In genomic region chr9:109121218-109121796, GRCh38 we compare ENCODE assay signal across 33 cellular contexts. TPM values are rescaled to one million over a fixed set of nuclear protein-coding genes. Genes with fewer than 3 reads are reported as not detected.
A peak's percentile ranks its signal among the peaks of the same experiment; 100 is the strongest.
DNase-seq lines count a peak whose midpoint lies in the region; ATAC-seq, FAIRE-seq and TF ChIP-seq lines count a peak whose summit lies in the region.
"Had no signal": no experiment of that assay in that cellular context is flagged by ENCODE, and none has a peak within 500 bp of the region (broad histone marks: within the 10 kb centered on the region; RNA-seq: fewer than 3 reads in every experiment).

No MANE protein-coding gene starts in this region.

- no peaks in the 10 kb centered on the region for H3K9me1 ChIP-seq in K562 (ENCODE audit: control insufficient read depth, insufficient read depth, low read length)

- no peaks in the 10 kb centered on the region for H3K9me2 ChIP-seq in GM23338 (ENCODE audit: insufficient read depth)

- no peaks in the 10 kb centered on the region for H3K9me3 ChIP-seq in K562 (replicated peaks; ENCODE audit: control insufficient read depth, insufficient read depth, low read depth, low read length)
- H3K9me3 ChIP-seq in CD8-positive, alpha-beta memory T cell (ENCODE audit: low read length): no peaks in the 10 kb centered on the region
- H3K9me3 ChIP-seq: tibial nerve had no signal

- peak overlapping the region; percentile 82 to 83; a peak in 3 of 4 replicates for H3K9ac ChIP-seq in K562 (ENCODE audit: insufficient read depth in 1 of 2, low read depth in 2 of 2, low read length in 2 of 2)
- H3K9ac ChIP-seq: KMS-11 had no signal

- H3F3A ChIP-seq in GM23338 (replicated peaks; ENCODE audit: low read depth): no peaks in the 10 kb centered on the region

- ATAC-seq in GM23338 (no peak), K562 (no peak), GM18511 (IDR thresholded peaks at IDR 0.05; ENCODE audit: unreplicated experiment) (no peak)
- ATAC-seq: effector memory CD8-positive, alpha-beta T cell; naive thymus-derived CD4-positive, alpha-beta T cell had no signal

- H2AFZ ChIP-seq in GM23338: peak overlapping the region; percentile 61; the same call in 1 of the 2 replicates
- H2AFZ ChIP-seq in K562 (ENCODE audit: low read depth, low read length): peak overlapping the region; percentile 99

- H3K4me3 ChIP-seq in GM23338 (peak overlapping the region; percentile 82), K562 (no peak overlapping the region)
- no peak overlapping the region for H3K4me3 ChIP-seq in CD8-positive, alpha-beta memory T cell (ENCODE audit: low read length)
- H3K4me3 ChIP-seq: tibial nerve had no signal

- H3K4me1 Mint-ChIP-seq in GM23338 (peaks cover 32% of the 10 kb centered on the region), mesothelial cell of epicardium (peaks cover 34% of the 10 kb centered on the region)
- peaks cover 28 to 33% (median 31%) of the 10 kb centered on the region in 3 donors for H3K4me1 Mint-ChIP-seq in CD8-positive, alpha-beta memory T cell
- peaks cover 26% of the 10 kb centered on the region for H3K4me1 Mint-ChIP-seq in activated CD4-positive, alpha-beta T cell treated with anti-CD3 and anti-CD28 coated beads, Interleukin-2, amount 10 ng/mL, durations not matched to agents 24 days and 14 days

- peaks cover 34% of the 10 kb centered on the region for H3K4me1 ChIP-seq in GM23338 (ENCODE audit: insufficient read depth)
- peaks cover 33 to 50% of the 10 kb centered on the region in 2 experiments for H3K4me1 ChIP-seq in K562 (replicated peaks in 1 of 2; ENCODE audit: control insufficient read depth in 2 of 2, insufficient read depth in 2 of 2, low read length in 2 of 2)
- peaks cover 30% of the 10 kb centered on the region for H3K4me1 ChIP-seq in CD8-positive, alpha-beta memory T cell (ENCODE audit: insufficient read depth, low read length)

- no peak for TF ChIP-seq POLR2A in K562 (conservative IDR thresholded peaks at IDR 0.05)

- H3K27ac Mint-ChIP-seq in GM23338 (peak overlapping the region; percentile 92), mesothelial cell of epicardium (no peak overlapping the region)
- H3K27ac Mint-ChIP-seq in CD8-positive, alpha-beta memory T cell: no peak overlapping the region
- no peak overlapping the region for H3K27ac Mint-ChIP-seq in activated CD4-positive, alpha-beta T cell treated with anti-CD3 and anti-CD28 coated beads, Interleukin-2, amount 10 ng/mL, durations not matched to agents 24 days and 14 days
- H3K27ac Mint-ChIP-seq: effector memory CD8-positive, alpha-beta T cell; naive thymus-derived CD4-positive, alpha-beta T cell had no signal

- H3K4me3 Mint-ChIP-seq in GM23338: peak overlapping the region; percentile 97
- H3K4me3 Mint-ChIP-seq in mesothelial cell of epicardium: peak overlapping the region; percentile 20
- no peak overlapping the region for H3K4me3 Mint-ChIP-seq in CD8-positive, alpha-beta memory T cell
- no peak overlapping the region for H3K4me3 Mint-ChIP-seq in activated CD4-positive, alpha-beta T cell treated with anti-CD3 and anti-CD28 coated beads, Interleukin-2, amount 10 ng/mL, durations not matched to agents 24 days and 14 days
- H3K4me3 Mint-ChIP-seq: effector memory CD8-positive, alpha-beta T cell had no signal

- H3K27me3 ChIP-seq in GM23338 (ENCODE audit: insufficient read depth) (no peaks in the 10 kb centered on the region), K562 (ENCODE audit: control insufficient read depth in 2 of 2, insufficient read depth in 2 of 2, low read length in 2 of 2) (no peaks in the 10 kb centered on the region)
- H3K27me3 ChIP-seq in CD8-positive, alpha-beta memory T cell (ENCODE audit: insufficient read depth, low read length, poor library complexity, severe bottlenecking): no peaks in the 10 kb centered on the region
- H3K27me3 ChIP-seq: tibial nerve had no signal

- H3K4me2 ChIP-seq in GM23338 (peak overlapping the region; percentile 78), K562 (ENCODE audit: insufficient read depth, low read length) (peak overlapping the region; percentile 77)

- H3K9me3 Mint-ChIP-seq in GM23338 (no peaks in the 10 kb centered on the region), mesothelial cell of epicardium (no peaks in the 10 kb centered on the region)
- H3K9me3 Mint-ChIP-seq in CD8-positive, alpha-beta memory T cell: no peaks in the 10 kb centered on the region
- peaks cover 3% of the 10 kb centered on the region for H3K9me3 Mint-ChIP-seq in activated CD4-positive, alpha-beta T cell treated with anti-CD3 and anti-CD28 coated beads, Interleukin-2, amount 10 ng/mL, durations not matched to agents 24 days and 14 days
- H3K9me3 Mint-ChIP-seq: activated T-cell treated with anti-CD3 and anti-CD28 coated beads, Interleukin-2, amount 50 U/mL, for 24 hours; effector memory CD8-positive, alpha-beta T cell; naive thymus-derived CD4-positive, alpha-beta T cell had no signal

- POLR2A ChIA-PET in K562 (lab: Yijun Ruan, JAX): interaction anchor here (0.8 to 5.9 kb wide), 2 partner anchors 13 to 14 kb away, joined by 3 to 48 read pairs; no protein-coding TSS in a partner anchor
- POLR2A ChIA-PET in CD8-positive, alpha-beta memory T cell (lab: Charles Lee): no interaction called here

- DNase-seq in GM23338 (ENCODE audit: low spot score) (peak; percentile 71), NCI-H69 (lab: John Stamatoyannopoulos, UW) (peak; percentile 11), K562 (ENCODE audit: extremely low read depth in 1 of 4, low spot score in 3 of 4) (peak in 1 of 4 experiments; percentile 62), mesothelial cell of epicardium (ENCODE audit: low spot score in 2 of 2, unreplicated experiment in 2 of 2) (no peak), NCI-H1092 treated with DMSO at 0.1 percent for 48 hours (lab: John Stamatoyannopoulos, UW) (no peak)
- DNase-seq in CD8-positive, alpha-beta memory T cell: no peak
- no peak for DNase-seq in activated CD4-positive, alpha-beta T cell treated with anti-CD3 and anti-CD28 coated beads, Interleukin-2, amount 10 ng/mL, durations not matched to agents 24 days and 14 days
- DNase-seq: ACHN; activated CD4-positive, alpha-beta T cell treated with anti-CD3 and anti-CD28 coated beads, Interleukin-2, amount 50 U/mL, for 1 hour; activated gamma-delta T cell; activated T-cell treated with anti-CD3 and anti-CD28 coated beads, Interleukin-2, amount 50 U/mL, for 24 hours; caudate nucleus; cortex of kidney; effector memory CD8-positive, alpha-beta T cell; midbrain; naive thymus-derived CD4-positive, alpha-beta T cell; NCI-H1436; NCI-H2081 treated with DMSO at 0.1 percent for 48 hours; NCI-H226; NCI-H526 treated with DMSO at 0.1 percent for 48 hours; occipital lobe; stimulated activated CD4-positive, alpha-beta T cell treated with anti-CD3 and anti-CD28 coated beads, Interleukin-15, amount 100 ng/mL, for 24 hours; stimulated activated CD4-positive, alpha-beta T cell treated with anti-CD3 and anti-CD28 coated beads, Interleukin-4, amount 100 ng/mL, for 4 hours; T-helper 9 cell had no signal

- BruUV-seq in K562 (replicated peaks; lab: Mats Ljungman, UMichigan): no TSS peak

- peaks cover 4% of the 10 kb centered on the region for H3K27me3 Mint-ChIP-seq in GM23338 (ENCODE audit: insufficient read depth, low read depth, poor library complexity)
- no peaks in the 10 kb centered on the region for H3K27me3 Mint-ChIP-seq in mesothelial cell of epicardium (ENCODE audit: low read depth)
- no peaks in the 10 kb centered on the region for H3K27me3 Mint-ChIP-seq in CD8-positive, alpha-beta memory T cell
- H3K27me3 Mint-ChIP-seq in activated CD4-positive, alpha-beta T cell treated with anti-CD3 and anti-CD28 coated beads, Interleukin-2, amount 10 ng/mL, durations not matched to agents 24 days and 14 days: no peaks in the 10 kb centered on the region
- H3K27me3 Mint-ChIP-seq: activated T-cell treated with anti-CD3 and anti-CD28 coated beads, Interleukin-2, amount 50 U/mL, for 24 hours; naive thymus-derived CD4-positive, alpha-beta T cell had no signal

- no peak for TF ChIP-seq CTCF in GM23338 (conservative IDR thresholded peaks at IDR 0.05; ENCODE audit: low read depth in 2 of 2)
- no peak for TF ChIP-seq CTCF in K562 (IDR thresholded peaks at IDR 0.05 in 2 of 3, conservative IDR thresholded peaks at IDR 0.05 in 1 of 3; ENCODE audit: insufficient read depth in 2 of 3, low read depth in 1 of 3, low read length in 3 of 3)
- TF ChIP-seq CTCF in mesothelial cell of epicardium (IDR thresholded peaks at IDR 0.05; ENCODE audit: unreplicated experiment): no peak

- H3K79me2 ChIP-seq in GM23338 (replicated peaks; ENCODE audit: insufficient read depth) (peaks cover 30% of the 10 kb centered on the region), K562 (ENCODE audit: control insufficient read depth, insufficient read depth, low read length) (peaks cover 37% of the 10 kb centered on the region)

- H3K27ac ChIP-seq in GM23338 (ENCODE audit: low read depth): peak overlapping the region; percentile 17
- peak overlapping the region; percentile 87 for H3K27ac ChIP-seq in K562 (ENCODE audit: extremely low read depth, low read depth, low read length)
- H3K27ac ChIP-seq in CD8-positive, alpha-beta memory T cell (ENCODE audit: low read depth, low read length): no peak overlapping the region
- H3K27ac ChIP-seq: KMS-11, tibial nerve had no signal

- no peak for TF ChIP-seq EP300 in K562 (IDR thresholded peaks at IDR 0.05; ENCODE audit: low read length)

- H3K36me3 ChIP-seq in GM23338 (ENCODE audit: insufficient read depth) (no peaks in the 10 kb centered on the region), K562 (ENCODE audit: control insufficient read depth, insufficient read depth, low read length) (peaks cover 14% of the 10 kb centered on the region)
- no peaks in the 10 kb centered on the region for H3K36me3 ChIP-seq in CD8-positive, alpha-beta memory T cell (ENCODE audit: insufficient read depth, low read length)
- H3K36me3 ChIP-seq: tibial nerve had no signal

- peaks cover 10% of the 10 kb centered on the region for H3K36me3 Mint-ChIP-seq in GM23338 (ENCODE audit: low read depth)
- peaks cover 2% of the 10 kb centered on the region for H3K36me3 Mint-ChIP-seq in mesothelial cell of epicardium
- H3K36me3 Mint-ChIP-seq in CD8-positive, alpha-beta memory T cell: peaks cover 0 to 19% (median 0%) of the 10 kb centered on the region in 3 donors
- H3K36me3 Mint-ChIP-seq in activated CD4-positive, alpha-beta T cell treated with anti-CD3 and anti-CD28 coated beads, Interleukin-2, amount 10 ng/mL, durations not matched to agents 24 days and 14 days (ENCODE audit: low read depth): peaks cover 16% of the 10 kb centered on the region

- H4K20me1 ChIP-seq in GM23338 (replicated peaks; ENCODE audit: insufficient read depth) (peaks cover 24% of the 10 kb centered on the region), K562 (replicated peaks; ENCODE audit: control insufficient read depth, insufficient read depth, low read length) (peaks cover 16% of the 10 kb centered on the region; the same call in 1 of the 2 replicates)

- no peak for TF ChIP-seq RAD21 in K562 (CRISPR knock-in tag; conservative IDR thresholded peaks at IDR 0.05 in 1 of 2, IDR thresholded peaks at IDR 0.05 in 1 of 2)

- in situ Hi-C loops in K562 (cut with MboI): no loop called here

- CTCF ChIA-PET in K562 (lab: Yijun Ruan, JAX; ENCODE audit: low intra/inter-chr PET ratio): no interaction called here
- CTCF ChIA-PET in CD8-positive, alpha-beta memory T cell (lab: Charles Lee): interaction anchor here (1.4 kb wide), 1 partner anchor 171 kb away, joined by 3 read pairs; no protein-coding TSS in a partner anchor

- intact Hi-C loops in K562 (cut with micrococcal nuclease): no loop called here
- intact Hi-C loops in activated CD4-positive, alpha-beta T cell treated with anti-CD3 and anti-CD28 coated beads, Interleukin-2, amount 10 ng/mL, durations not matched to agents 24 days and 14 days (cut with micrococcal nuclease): no loop called here

- WGBS in K562 (ENCODE audit: insufficient coverage, low coverage, missing lambda C conversion rate): 27% methylated on average over 12 of the region's 12 CpGs

- no peak for FAIRE-seq in K562 (lab: Jason Lieb, UNC)

RNA-seq across cellular contexts. Expression of gene TMEM245, which starts 1.6 kb away (rescaled TPM):
- total RNA-seq in GM23338 (2014; rRNA removed; shearing (Covaris generic)): 61.3 and 64.1 TPM in 2 replicates
- polyA plus RNA-seq in GM23338 (2016; fragmentation: Nextera tagmentation; extraction: Ambion mirVana) (14.8 and 17.3 TPM in 2 replicates), K562 (2011; rRNA removed) (34.9 and 43.2 TPM in 2 replicates), K562 (2014; fragmentation: Illumina TruSeq; extraction: Trizol) (26.0 and 33.7 TPM in 2 replicates), K562 (2014; fragmentation: Nextera tagmentation; extraction: Ambion mirVana) (10 to 100 TPM in 1 of 2 experiments, 1 to 10 TPM in 1; 8.5 to 12.1 TPM), K562 (2014; rRNA removed) (15.8 and 16.6 TPM in 2 replicates)
- total RNA-seq in K562 (2011; cell fraction: chromatin; rRNA removed; ENCODE audit: low replicate concordance): 63.8 and 96.7 TPM in 2 replicates
- 45.0 and 54.9 TPM in 2 replicates for total RNA-seq in K562 (2011; cell fraction: nucleolus; rRNA removed)
- 78.2 and 94.0 TPM in 2 replicates for total RNA-seq in K562 (2011; cell fraction: nucleoplasm; rRNA removed)
- total RNA-seq in K562 (2014; rRNA removed) (13.9 and 15.1 TPM in 2 replicates), K562 (2014; rRNA removed; fragmentation: Illumina TruSeq; extraction: Trizol) (30.5 and 32.8 TPM in 2 replicates), K562 (2015; rRNA removed; fragmentation: Illumina TruSeq; extraction: Trizol) (29.3 and 31.1 TPM in 2 replicates), K562 (2021) (24.3 and 26.9 TPM in 2 replicates), mesothelial cell of epicardium (73.0 to 77.9 TPM (median 74.6 TPM) in 3 replicates)
- polyA plus RNA-seq in K562 (2011; cell fraction: cytosol; rRNA removed): 28.7 and 45.6 TPM in 2 replicates
- polyA plus RNA-seq in K562 (2011; cell fraction: nucleus; rRNA removed): 31.8 and 33.1 TPM in 2 replicates
- polyA plus RNA-seq in K562 (2012): 18.4 and 21.3 TPM in 2 replicates
- 100 and 105 TPM in 2 replicates for polyA minus RNA-seq in K562 (2011; rRNA and poly(A)+ RNA removed)
- 25.8 and 36.3 TPM in 2 replicates for polyA minus RNA-seq in K562 (2011; cell fraction: cytosol; rRNA and poly(A)+ RNA removed)
- polyA minus RNA-seq in K562 (2011; cell fraction: nucleus; rRNA and poly(A)+ RNA removed): 44.7 and 68.2 TPM in 2 replicates
- total RNA-seq in CD8-positive, alpha-beta memory T cell: 10 to 100 TPM; 34.4 to 35.2 TPM
- polyA plus RNA-seq in CD8-positive, alpha-beta memory T cell: 24.4 TPM
- 26.7 and 27.0 TPM in 2 replicates for total RNA-seq in activated CD4-positive, alpha-beta T cell treated with anti-CD3 and anti-CD28 coated beads, Interleukin-2, amount 10 ng/mL, durations not matched to agents 24 days and 14 days

RNA-seq across cellular contexts. Expression of gene FRRS1L, which starts 45.7 kb away (rescaled TPM):
- 0.78 and 1.1 TPM in 2 replicates for total RNA-seq in GM23338 (2014; rRNA removed; shearing (Covaris generic))
- polyA plus RNA-seq in GM23338 (2016; fragmentation: Nextera tagmentation; extraction: Ambion mirVana) (0.37 and 0.54 TPM in 2 replicates), K562 (2011; rRNA removed) (0.01 TPM in 2 replicates), K562 (2014; fragmentation: Illumina TruSeq; extraction: Trizol) (0.01 TPM in 1 of 2 replicates, not detected in the other), K562 (2014; fragmentation: Nextera tagmentation; extraction: Ambion mirVana) (under 1 TPM in 1 of 2 experiments, not detected in 1; under 0.01 TPM), K562 (2014; rRNA removed) (0.04 TPM in 1 of 2 replicates, not detected in the other)
- 0.02 TPM in 1 of 2 replicates, not detected in the other for total RNA-seq in K562 (2011; cell fraction: chromatin; rRNA removed; ENCODE audit: low replicate concordance)
- total RNA-seq in K562 (2011; cell fraction: nucleolus; rRNA removed): not detected in 2 replicates
- not detected in 2 replicates for total RNA-seq in K562 (2011; cell fraction: nucleoplasm; rRNA removed)
- total RNA-seq in K562 (2014; rRNA removed) (not detected in 2 replicates), K562 (2014; rRNA removed; fragmentation: Illumina TruSeq; extraction: Trizol) (0.03 and 0.04 TPM in 2 replicates), K562 (2015; rRNA removed; fragmentation: Illumina TruSeq; extraction: Trizol) (0.04 TPM in 1 of 2 replicates, not detected in the other), K562 (2021) (not detected in 2 replicates), mesothelial cell of epicardium (12.4 to 14.6 TPM (median 14.4 TPM) in 3 replicates)
- not detected in 2 replicates for polyA plus RNA-seq in K562 (2011; cell fraction: cytosol; rRNA removed)
- not detected in 2 replicates for polyA plus RNA-seq in K562 (2011; cell fraction: nucleus; rRNA removed)
- polyA plus RNA-seq in K562 (2012): 0.01 and 0.11 TPM in 2 replicates
- not detected in 2 replicates for polyA minus RNA-seq in K562 (2011; rRNA and poly(A)+ RNA removed)
- not detected in 2 replicates for polyA minus RNA-seq in K562 (2011; cell fraction: cytosol; rRNA and poly(A)+ RNA removed)
- not detected in 2 replicates for polyA minus RNA-seq in K562 (2011; cell fraction: nucleus; rRNA and poly(A)+ RNA removed)
- total RNA-seq in CD8-positive, alpha-beta memory T cell: not detected
- polyA plus RNA-seq in CD8-positive, alpha-beta memory T cell: not detected
- not detected in 2 replicates for total RNA-seq in activated CD4-positive, alpha-beta T cell treated with anti-CD3 and anti-CD28 coated beads, Interleukin-2, amount 10 ng/mL, durations not matched to agents 24 days and 14 days
- total RNA-seq: fibroblast of villous mesenchyme; G401; HT1080; naive thymus-derived CD4-positive, alpha-beta T cell; pulmonary artery endothelial cell; RPMI7951 had no signal
- polyA plus RNA-seq: liver; naive thymus-derived CD4-positive, alpha-beta T cell had no signal

Comparison
In these comparisons a context has a peak if more than half of its experiments do, and no peak if none do; other contexts are left out.
1. DNase-seq: peak in GM23338 (single experiment) and NCI-H69 (single experiment); none in mesothelial cell of epicardium (0 of 2), CD8-positive, alpha-beta memory T cell (0 of 5), activated CD4-positive, alpha-beta T cell treated with anti-CD3 and anti-CD28 coated beads, Interleukin-2, amount 10 ng/mL, durations not matched to agents 24 days and 14 days (single experiment) and NCI-H1092 treated with DMSO at 0.1 percent for 48 hours (single experiment).
2. H3K4me3 Mint-ChIP-seq: peak in GM23338 (single experiment) and mesothelial cell of epicardium (single experiment); none in CD8-positive, alpha-beta memory T cell (0 of 7) and activated CD4-positive, alpha-beta T cell treated with anti-CD3 and anti-CD28 coated beads, Interleukin-2, amount 10 ng/mL, durations not matched to agents 24 days and 14 days (single experiment).